In the genomic region with DNA sequence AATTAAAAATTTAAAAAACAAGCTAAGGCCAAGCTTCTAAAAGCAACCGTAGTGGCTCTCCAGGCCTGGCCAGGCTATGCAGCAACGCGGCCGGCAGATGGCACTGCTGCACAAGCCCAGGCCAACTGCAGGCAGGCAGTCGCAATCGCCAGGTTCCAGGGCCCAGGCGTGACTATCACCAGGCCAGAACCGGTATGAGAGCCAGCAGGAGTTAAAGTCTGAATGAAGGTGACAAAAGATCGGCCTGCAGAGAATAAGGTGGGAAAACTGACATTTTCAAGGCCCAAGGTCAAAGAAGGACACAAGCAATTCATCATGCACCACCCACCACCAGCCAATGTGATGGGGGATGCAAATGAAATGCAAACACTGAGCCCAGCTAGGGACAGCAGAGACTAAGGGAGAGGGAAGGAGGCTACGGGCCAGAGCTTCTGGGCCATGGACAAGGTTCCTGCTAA, we compare ENCODE assay signal across 8 cellular contexts. TPM values are rescaled to one million over a fixed set of nuclear protein-coding genes. Genes with fewer than 3 reads are reported as not detected.
A peak's percentile ranks its signal among the peaks of the same experiment; 100 is the strongest.
DNase-seq lines count a peak whose midpoint lies in the region; ATAC-seq and TF ChIP-seq lines count a peak whose summit lies in the region.

No MANE protein-coding gene starts in this region.

- TF ChIP-seq CTCF in epithelial cell of esophagus (IDR thresholded peaks at IDR 0.05; ENCODE audit: insufficient read depth, low read depth, low read length, missing control alignments): peak; percentile 97

- ATAC-seq in HG03442 (IDR thresholded peaks at IDR 0.05; ENCODE audit: unreplicated experiment) (peak; percentile 43), HG03095 (IDR thresholded peaks at IDR 0.05; ENCODE audit: unreplicated experiment) (no peak)

- DNase-seq in GM04503 (ENCODE audit: low read depth): peak; percentile 8
- DNase-seq in NOMO-1 (lab: John Stamatoyannopoulos, UW; ENCODE audit: unreplicated experiment in 2 of 2): peak; percentile 57 to 71
- peak; percentile 86 for DNase-seq in activated CD8-positive, alpha-beta memory T cell treated with anti-CD3 and anti-CD28 coated beads, Interleukin-2, amount 50 U/mL, for 48 hours
- peak; percentile 81 for DNase-seq in epithelial cell of esophagus (ENCODE audit: low read depth)
- peak; percentile 73 for DNase-seq in mucosa of gallbladder (ENCODE audit: low spot score)
- peak; percentile 57 to 72 for DNase-seq in stimulated activated CD8-positive, alpha-beta memory T cell treated with anti-CD3 and anti-CD28 coated beads, Interleukin-2, amount 100 ng/mL, for 48 hours (ENCODE audit: low read depth in 2 of 2)

- no peak overlapping the region for H3K4me3 ChIP-seq in epithelial cell of esophagus (ENCODE audit: low read length)

RNA-seq across cellular contexts. Expression of a gene that starts 43.6 kb away (rescaled TPM):
- total RNA-seq in mucosa of gallbladder: 2.5 TPM

Comparison
In these comparisons a context has a peak if more than half of its experiments do, and no peak if none do; other contexts are left out.
1. DNase-seq: peak in every context shown above with its lines; median percentile 86 in activated CD8-positive, alpha-beta memory T cell treated with anti-CD3 and anti-CD28 coated beads, Interleukin-2, amount 50 U/mL, for 48 hours; 81 in epithelial cell of esophagus; 73 in mucosa of gallbladder; 64 in stimulated activated CD8-positive, alpha-beta memory T cell treated with anti-CD3 and anti-CD28 coated beads, Interleukin-2, amount 100 ng/mL, for 48 hours; 64 in NOMO-1; 8 in GM04503.